ENCODE assay signal across 8 cellular contexts in the genomic region with DNA sequence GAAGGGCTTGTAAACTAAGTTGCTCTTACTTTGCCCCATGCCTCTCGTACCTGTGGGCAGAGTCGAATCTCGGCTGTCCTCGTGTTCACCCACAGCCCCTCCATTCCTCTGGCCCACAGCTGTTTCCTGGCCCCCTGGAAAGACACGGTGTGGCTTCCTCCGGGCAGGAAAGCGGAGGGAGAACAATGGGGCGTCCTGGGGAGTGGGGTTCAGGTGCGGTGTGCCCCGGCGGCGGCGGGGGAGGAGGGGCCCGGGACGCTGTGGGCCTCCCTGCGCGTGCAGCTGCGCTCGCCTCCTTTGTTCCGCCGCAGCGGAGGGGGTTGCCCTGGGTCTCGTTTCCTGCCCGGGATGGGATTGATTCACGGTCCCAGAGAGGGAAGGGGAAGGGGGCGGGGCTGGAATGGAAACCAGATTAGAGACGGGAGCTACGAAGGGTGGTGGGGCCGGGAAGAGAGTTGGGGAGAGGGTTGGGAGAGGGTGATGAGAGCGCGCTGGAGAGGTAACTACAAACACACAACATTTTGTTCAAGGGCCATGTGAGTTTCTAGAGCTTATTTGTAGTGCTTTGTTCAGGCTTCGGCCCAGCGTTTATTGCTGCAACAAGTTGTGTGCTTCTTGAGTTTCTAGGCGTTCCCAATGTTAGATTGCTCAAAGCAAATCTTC. TPM values are rescaled to one million over a fixed set of nuclear protein-coding genes. Genes with fewer than 3 reads are reported as not detected.
A peak's percentile ranks its signal among the peaks of the same experiment; 100 is the strongest.
DNase-seq lines count a peak whose midpoint lies in the region; ATAC-seq, FAIRE-seq and TF ChIP-seq lines count a peak whose summit lies in the region.

No MANE protein-coding gene starts in this region.

- H3K4me1 ChIP-seq in GM12878 (ENCODE audit: control insufficient read depth, insufficient read depth, low read length) (no peaks in the 10 kb centered on the region), iPS-20b (ENCODE audit: insufficient read depth, low read length) (peaks cover 40% of the 10 kb centered on the region), smooth muscle cell (ENCODE audit: low read depth) (peaks cover 32% of the 10 kb centered on the region)

- H3K4me2 ChIP-seq in GM12878 (ENCODE audit: control insufficient read depth, insufficient read depth) (peak overlapping the region; percentile 81; the same call in 1 of the 2 replicates), smooth muscle cell (peak overlapping the region; percentile 93)

- WGBS in GM12878 (ENCODE audit: insufficient coverage, insufficient replicate concordance, low lambda C conversion rate, missing lambda C conversion rate) = 17% methylated on average over 23 of the region's 34 CpGs
- WGBS in smooth muscle cell (ENCODE audit: low lambda C conversion rate) = under 1% methylated on average over 33 of the region's 34 CpGs

- no peaks in the 10 kb centered on the region for H3K36me3 ChIP-seq in GM12878 (ENCODE audit: control insufficient read depth in 2 of 2, insufficient read depth in 2 of 2, low read length in 1 of 2)
- no peaks in the 10 kb centered on the region for H3K36me3 ChIP-seq in iPS-20b (ENCODE audit: insufficient read depth, low read depth, low read length)
- H3K36me3 ChIP-seq in smooth muscle cell (ENCODE audit: low read depth) = no peaks in the 10 kb centered on the region

- H3F3A ChIP-seq in smooth muscle cell (ENCODE audit: low read depth) = peaks cover 27% of the 10 kb centered on the region

- intact Hi-C loops in GM12878 (cut with micrococcal nuclease; ENCODE audit: unreplicated experiment) = no loop called here

- no peak for TF ChIP-seq POLR2A in GM12878 (IDR thresholded peaks at IDR 0.05; ENCODE audit: low read depth, low read length)

- no peak for FAIRE-seq in GM12878 (lab: Jason Lieb, UNC)

- DNase-seq in GM10248 (ENCODE audit: extremely low spot score) (peak; percentile 23), SHP77 (lab: John Stamatoyannopoulos, UW) (peak; percentile 78 to 88), GM12878 (ENCODE audit: low read depth, low spot score) (no peak), smooth muscle cell (lab: John Stamatoyannopoulos, UW; ENCODE audit: unreplicated experiment) (peak; percentile 33), nucleus accumbens (lab: John Stamatoyannopoulos, UW) (no peak), NCI-H774 (lab: John Stamatoyannopoulos, UW) (no peak)

- SMC1A ChIA-PET in GM12878 (lab: Charles Lee; ENCODE audit: uncharacterized antibody, unreplicated experiment) = no interaction called here

- TF ChIP-seq RAD21 in GM12878 (IDR thresholded peaks at IDR 0.05; ENCODE audit: insufficient read depth, low read depth, low read length) = no peak

- H3K9ac ChIP-seq in GM12878 (ENCODE audit: control insufficient read depth, insufficient read depth, low read length) (no peak overlapping the region), iPS-20b (ENCODE audit: low read depth, low read length) (peak overlapping the region; percentile 95), smooth muscle cell (ENCODE audit: low read depth) (peak overlapping the region; percentile 88)

- H3K79me2 ChIP-seq in GM12878 (ENCODE audit: control insufficient read depth, insufficient read depth, low read length) = no peaks in the 10 kb centered on the region
- peaks cover 46% of the 10 kb centered on the region for H3K79me2 ChIP-seq in smooth muscle cell (ENCODE audit: low read depth)

- H3K27ac ChIP-seq in GM12878 (ENCODE audit: control insufficient read depth, insufficient read depth) = no peak overlapping the region
- peak overlapping the region; percentile 83 for H3K27ac ChIP-seq in iPS-20b (ENCODE audit: low read length)
- peak overlapping the region; percentile 92 for H3K27ac ChIP-seq in smooth muscle cell (ENCODE audit: low read depth)

- RAD21 ChIA-PET in GM12878 (lab: Charles Lee; ENCODE audit: unreplicated experiment) = no interaction called here

- H4K20me1 ChIP-seq in GM12878 (ENCODE audit: control insufficient read depth, insufficient read depth) = no peaks in the 10 kb centered on the region
- H4K20me1 ChIP-seq in smooth muscle cell (ENCODE audit: low read depth) = peaks cover 27% of the 10 kb centered on the region

- H3K4me3 ChIP-seq in GM12878 = no peak overlapping the region
- peak overlapping the region; percentile 82 for H3K4me3 ChIP-seq in iPS-20b (ENCODE audit: low read length)
- H3K4me3 ChIP-seq in smooth muscle cell = peak overlapping the region; percentile 84

- no peak for TF ChIP-seq EP300 in GM12878 (IDR thresholded peaks at IDR 0.05; ENCODE audit: borderline replicate concordance in 1 of 2, control insufficient read depth in 1 of 2, low read depth in 2 of 2, low read length in 2 of 2)

- CTCF ChIA-PET in GM10248 (lab: Yijun Ruan, JAX) = no interaction called here
- CTCF ChIA-PET in GM12878 (lab: Yijun Ruan, JAX) = no interaction called here

- peaks cover 8 to 16% of the 10 kb centered on the region in 2 experiments for H3K27me3 ChIP-seq in GM12878 (replicated peaks in 1 of 2; ENCODE audit: control insufficient read depth in 2 of 2, insufficient read depth in 2 of 2, low read length in 1 of 2)
- peaks cover 12% of the 10 kb centered on the region; the same call in 1 of the 2 replicates for H3K27me3 ChIP-seq in iPS-20b (ENCODE audit: insufficient read depth, low read length)
- H3K27me3 ChIP-seq in smooth muscle cell (ENCODE audit: low read depth) = no peaks in the 10 kb centered on the region

- in situ Hi-C loops in GM12878 (cut with MboI) = no loop called here

- BruUV-seq in GM12878 (replicated peaks; lab: Mats Ljungman, UMichigan) = no TSS peak

- TF ChIP-seq CTCF in GM10248 (IDR thresholded peaks at IDR 0.05; ENCODE audit: control extremely low read depth, extremely low read depth, low read depth, missing control alignments) (no peak), GM12878 (IDR thresholded peaks at IDR 0.05 in 2 of 3, conservative IDR thresholded peaks at IDR 0.05 in 1 of 3; ENCODE audit: control insufficient read depth in 2 of 3, extremely low read depth in 1 of 3, insufficient read depth in 1 of 3, low read depth in 3 of 3, low read length in 3 of 3) (no peak), smooth muscle cell (IDR thresholded peaks at IDR 0.05; ENCODE audit: borderline replicate concordance, insufficient read depth, poor library complexity, severe bottlenecking) (no peak)

- no peak overlapping the region; the same call in 1 of the 2 replicates for H2AFZ ChIP-seq in GM12878 (ENCODE audit: control insufficient read depth, low read depth, low read length)
- peak overlapping the region; percentile 0 for H2AFZ ChIP-seq in smooth muscle cell (ENCODE audit: low read depth)

- H3K9me3 ChIP-seq in GM12878 (replicated peaks; ENCODE audit: control insufficient read depth, insufficient read depth, low read length) (no peaks in the 10 kb centered on the region; the same call in 2 of the 3 replicates), iPS-20b (ENCODE audit: insufficient read depth, low read depth, low read length) (no peaks in the 10 kb centered on the region), smooth muscle cell (replicated peaks; ENCODE audit: low read depth) (no peaks in the 10 kb centered on the region)

- peak; percentile 9 for ATAC-seq in HG03342 (IDR thresholded peaks at IDR 0.05; ENCODE audit: unreplicated experiment)
- peak; percentile 24 for ATAC-seq in GM12878

- POLR2A ChIA-PET in GM10248 (lab: Yijun Ruan, JAX) = no interaction called here
- POLR2A ChIA-PET in GM12878 (lab: Charles Lee) = no interaction called here

TF ChIP-seq in GM12878, 131 proteins besides CTCF, POLR2A, EP300 and RAD21 (continues in another document):
- TF ChIP-seq, protein P1, sequence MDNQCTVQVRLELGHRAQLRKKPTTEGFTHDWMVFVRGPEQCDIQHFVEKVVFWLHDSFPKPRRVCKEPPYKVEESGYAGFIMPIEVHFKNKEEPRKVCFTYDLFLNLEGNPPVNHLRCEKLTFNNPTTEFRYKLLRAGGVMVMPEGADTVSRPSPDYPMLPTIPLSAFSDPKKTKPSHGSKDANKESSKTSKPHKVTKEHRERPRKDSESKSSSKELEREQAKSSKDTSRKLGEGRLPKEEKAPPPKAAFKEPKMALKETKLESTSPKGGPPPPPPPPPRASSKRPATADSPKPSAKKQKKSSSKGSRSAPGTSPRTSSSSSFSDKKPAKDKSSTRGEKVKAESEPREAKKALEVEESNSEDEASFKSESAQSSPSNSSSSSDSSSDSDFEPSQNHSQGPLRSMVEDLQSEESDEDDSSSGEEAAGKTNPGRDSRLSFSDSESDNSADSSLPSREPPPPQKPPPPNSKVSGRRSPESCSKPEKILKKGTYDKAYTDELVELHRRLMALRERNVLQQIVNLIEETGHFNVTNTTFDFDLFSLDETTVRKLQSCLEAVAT (IDR thresholded peaks at IDR 0.05) = no peak
- TF ChIP-seq ZSCAN29 (IDR thresholded peaks at IDR 0.05) = no peak

RNA-seq across cellular contexts. Expression of a gene that starts 0.8 kb away (rescaled TPM):
- 10.2 and 12.8 TPM in 2 replicates for total RNA-seq in GM12878 (2013; cell fraction: nucleolus; rRNA removed)
- total RNA-seq in GM12878 (2014; rRNA removed) (3.0 and 3.2 TPM in 2 replicates), GM12878 (2014; rRNA removed; fragmentation: Illumina TruSeq; extraction: Trizol) (3.5 and 4.2 TPM in 2 replicates), GM12878 (2021) (2.2 and 3.6 TPM in 2 replicates), smooth muscle cell (133 and 146 TPM in 2 replicates)
- 0.42 TPM for polyA plus RNA-seq in GM12878 (2011; ENCODE audit: low read depth)
- polyA plus RNA-seq in GM12878 (2011; rRNA removed) (0.10 TPM in 2 replicates), GM12878 (2014; fragmentation: Illumina TruSeq; extraction: Trizol) (2.8 and 4.2 TPM in 2 replicates), GM12878 (2014; fragmentation: Nextera tagmentation; extraction: Ambion mirVana) (under 1 TPM; 0.40 to 0.57 TPM), GM12878 (2014; rRNA removed) (1.3 and 1.4 TPM in 2 replicates), GM12878 (2016; fragmentation: Nextera tagmentation; extraction: Ambion mirVana) (1 to 10 TPM; 1.2 to 1.8 TPM), smooth muscle cell (58.8 and 69.1 TPM in 2 replicates)
- 0.04 and 0.10 TPM in 2 replicates for polyA plus RNA-seq in GM12878 (2011; cell fraction: cytosol; rRNA removed)
- polyA plus RNA-seq in GM12878 (2011; cell fraction: nucleus; rRNA removed) = 0.10 and 0.13 TPM in 2 replicates
- 0.42 and 0.69 TPM in 2 replicates for polyA plus RNA-seq in GM12878 (2012)
- 0.36 TPM in 1 of 2 replicates, not detected in the other for polyA minus RNA-seq in GM12878 (2011; rRNA and poly(A)+ RNA removed)
- not detected in 2 replicates for polyA minus RNA-seq in GM12878 (2011; cell fraction: cytosol; rRNA and poly(A)+ RNA removed)
- polyA minus RNA-seq in GM12878 (2011; cell fraction: nucleus; rRNA and poly(A)+ RNA removed) = 0.10 and 0.24 TPM in 2 replicates

Comparison
In these comparisons a context has a peak if more than half of its experiments do, and no peak if none do; other contexts are left out.
1. DNase-seq: peak in GM10248 (single experiment), SHP77 (2 of 2) and smooth muscle cell (single experiment); none in GM12878 (single experiment), nucleus accumbens (0 of 56) and NCI-H774 (single experiment).